8 cellular contexts compared by ENCODE assay signal in the genomic region with DNA sequence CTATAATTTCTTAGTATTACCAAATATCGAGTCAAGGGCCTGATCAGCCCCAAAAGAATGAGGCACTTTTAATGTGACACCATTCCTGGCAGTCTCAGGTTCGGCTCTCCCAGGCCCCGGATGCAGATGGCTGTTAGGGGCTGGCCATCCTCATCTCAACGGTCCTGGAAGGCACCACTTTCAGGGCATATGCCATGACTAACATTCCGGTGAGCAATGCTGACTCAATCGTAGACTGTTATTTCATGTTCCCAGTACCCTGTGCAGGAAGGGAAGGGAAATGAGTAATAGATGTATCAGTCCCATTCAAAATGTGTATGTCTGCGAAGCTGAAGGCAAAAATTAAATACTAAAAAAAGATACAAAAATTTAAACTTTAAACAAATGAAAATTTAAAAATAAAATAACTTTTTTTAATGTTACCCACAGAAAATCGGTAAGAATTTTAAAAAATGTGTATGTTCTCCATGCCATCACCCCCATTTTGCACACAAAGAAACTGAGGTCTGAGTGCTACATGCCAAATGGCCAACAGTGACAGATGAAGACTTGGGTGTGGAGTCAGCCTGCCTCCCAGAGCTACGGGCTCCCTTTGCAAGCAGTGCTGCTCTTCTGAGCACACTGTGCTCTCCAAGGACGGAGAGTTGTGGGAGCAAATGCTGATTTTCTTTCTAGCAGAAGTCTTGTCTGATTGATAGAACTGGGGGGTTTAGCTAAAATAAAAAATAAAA.
DNase-seq lines count a peak whose midpoint lies in the region; ATAC-seq and TF ChIP-seq lines count a peak whose summit lies in the region.

No MANE protein-coding gene starts in this region.

- no peak overlapping the region for H3K4me3 Mint-ChIP-seq in endodermal cell

- TF ChIP-seq CTCF in endodermal cell (conservative IDR thresholded peaks at IDR 0.05) (no peak), thyroid gland (IDR thresholded peaks at IDR 0.05) (no peak)

- H3K9me3 Mint-ChIP-seq in endodermal cell: no peaks in the 10 kb centered on the region

- H3K4me3 ChIP-seq in endodermal cell (ENCODE audit: low read length): no peak overlapping the region
- no peak overlapping the region for H3K4me3 ChIP-seq in thyroid gland (replicated peaks in 1 of 3)

- no peak for TF ChIP-seq POLR2A in thyroid gland (IDR thresholded peaks at IDR 0.05)

- H3K27ac Mint-ChIP-seq in endodermal cell: no peak overlapping the region

- WGBS in endodermal cell (ENCODE audit: insufficient coverage in 1 of 2, insufficient read length in 1 of 2), 2 experiments: 92 to 100% methylated on average over 7 to 10 of the region's 10 CpGs
- 72 to 84% methylated on average over 10 of the region's 10 CpGs for WGBS in thyroid gland, 2 donors

- no peaks in the 10 kb centered on the region for H3K9me3 ChIP-seq in endodermal cell (ENCODE audit: control insufficient read depth, low read length)
- no peaks in the 10 kb centered on the region for H3K9me3 ChIP-seq in thyroid gland

- H3K4me1 ChIP-seq in endodermal cell (ENCODE audit: control insufficient read depth, insufficient read depth, low read length): no peaks in the 10 kb centered on the region
- H3K4me1 ChIP-seq in thyroid gland: peaks cover 0 to 4% of the 10 kb centered on the region in 2 donors

- intact Hi-C loops in thyroid gland (cut with DNase I): no loop called here

- H3K27ac ChIP-seq in endodermal cell (ENCODE audit: low read depth, low read length): no peak overlapping the region
- no peak overlapping the region for H3K27ac ChIP-seq in thyroid gland

- H3K9ac ChIP-seq in endodermal cell (ENCODE audit: extremely low read depth, low read length, poor library complexity, severe bottlenecking): no peak overlapping the region

- no peaks in the 10 kb centered on the region for H3K27me3 Mint-ChIP-seq in endodermal cell (ENCODE audit: insufficient read depth)

- no peaks in the 10 kb centered on the region for H3K27me3 ChIP-seq in endodermal cell (ENCODE audit: control insufficient read depth, insufficient read depth, low read length, poor library complexity, severe bottlenecking)
- no peaks in the 10 kb centered on the region for H3K27me3 ChIP-seq in thyroid gland

- peak; percentile 98 for DNase-seq in ELR (ENCODE audit: low read depth)
- peak; percentile 62 to 68 for DNase-seq in activated T-cell treated with anti-CD3 and anti-CD28 coated beads, Interleukin-2, amount 50 U/mL, for 48 hours
- DNase-seq in lung microvascular endothelial cell (ENCODE audit: low read depth in 2 of 2): peak; percentile 95 to 99
- no peak for DNase-seq in NK-92 (lab: John Stamatoyannopoulos, UW; ENCODE audit: unreplicated experiment)
- no peak for DNase-seq in central memory CD4-positive, alpha-beta T cell
- DNase-seq in endodermal cell: no peak
- DNase-seq in thyroid gland: no peak

- no peaks in the 10 kb centered on the region for H3K4me1 Mint-ChIP-seq in endodermal cell

- ATAC-seq in HG03565 (IDR thresholded peaks at IDR 0.05; ENCODE audit: unreplicated experiment): peak; percentile 90

- H3K36me3 Mint-ChIP-seq in endodermal cell (ENCODE audit: low read depth): peaks cover 4% of the 10 kb centered on the region

- no peaks in the 10 kb centered on the region for H3K36me3 ChIP-seq in endodermal cell (ENCODE audit: control insufficient read depth, insufficient read depth, low read length)
- no peaks in the 10 kb centered on the region for H3K36me3 ChIP-seq in thyroid gland

Comparison
In these comparisons a context has a peak if more than half of its experiments do, and no peak if none do; other contexts are left out.
1. DNase-seq: peak in ELR (single experiment), activated T-cell treated with anti-CD3 and anti-CD28 coated beads, Interleukin-2, amount 50 U/mL, for 48 hours (2 of 2) and lung microvascular endothelial cell (2 of 2); none in NK-92 (single experiment), central memory CD4-positive, alpha-beta T cell (single experiment), endodermal cell (single experiment) and thyroid gland (0 of 2).